In genomic region chr5:143249851-143250250, GRCh38 we compare ENCODE assay signal across 15 cellular contexts.
"Had no signal": no experiment of that assay in that cellular context is flagged by ENCODE, and none has a peak within 500 bp of the region (broad histone marks: within the 10 kb centered on the region; RNA-seq: fewer than 3 reads in every experiment).

No MANE protein-coding gene starts in this region.

- H3K36me3 ChIP-seq: lower lobe of right lung, right atrium auricular region, tibial artery, uterus had no signal

- H3K9me3 Mint-ChIP-seq: stimulated activated effector memory CD8-positive, alpha-beta T cell treated with anti-CD3 and anti-CD28 coated beads, Interleukin-12 subunit alpha, Interleukin-12 subunit beta, amount 100 ng/mL, for 72 hours had no signal

- H3K4me1 ChIP-seq: lower lobe of right lung, right atrium auricular region, uterus had no signal

- H3K4me3 Mint-ChIP-seq: activated naive CD8-positive, alpha-beta T cell; activated T-cell treated with anti-CD3 and anti-CD28 coated beads, Interleukin-2, amount 50 U/mL, for 4 hours; naive B cell; stimulated activated effector memory CD8-positive, alpha-beta T cell treated with anti-CD3 and anti-CD28 coated beads, Interleukin-12 subunit alpha, Interleukin-12 subunit beta, amount 100 ng/mL, for 72 hours; T-helper 2 cell treated with Interferon-gamma antibody and Interleukin-4, amounts not matched to agents 5 μg/mL and 100 μg/mL, for 36 hours had no signal

- H3K27me3 ChIP-seq: right atrium auricular region, tibial artery, uterus had no signal

- DNase-seq: activated CD4-positive, alpha-beta T cell treated with anti-CD3 and anti-CD28 coated beads, Interleukin-2, amount 50 U/mL, for 48 hours; activated CD4-positive, CD25-positive, alpha-beta regulatory T cell treated with anti-CD3 and anti-CD28 coated beads, Interleukin-2, amount 50 U/mL, for 72 hours; activated effector memory CD4-positive, alpha-beta T cell treated with anti-CD3 and anti-CD28 coated beads, Interleukin-2, amount 50 U/mL, for 16 hours; activated T-cell treated with anti-CD3 and anti-CD28 coated beads, Interleukin-2, amount 50 U/mL, for 4 hours; hippocampal formation; left cardiac atrium; lower lobe of right lung; naive B cell; posterior cingulate gyrus; tibial artery; uterus had no signal

- H3K9me3 ChIP-seq: lower lobe of right lung, right atrium auricular region, tibial artery, uterus had no signal

- ATAC-seq: activated T-cell treated with anti-CD3 and anti-CD28 coated beads, Interleukin-2, amount 50 U/mL, for 4 hours; stimulated activated effector memory CD8-positive, alpha-beta T cell treated with anti-CD3 and anti-CD28 coated beads, Interleukin-12 subunit alpha, Interleukin-12 subunit beta, amount 100 ng/mL, for 72 hours had no signal

- H3K27ac Mint-ChIP-seq: activated naive CD8-positive, alpha-beta T cell; T-helper 2 cell treated with Interferon-gamma antibody and Interleukin-4, amounts not matched to agents 5 μg/mL and 100 μg/mL, for 36 hours had no signal

- H3K4me1 Mint-ChIP-seq: stimulated activated effector memory CD8-positive, alpha-beta T cell treated with anti-CD3 and anti-CD28 coated beads, Interleukin-12 subunit alpha, Interleukin-12 subunit beta, amount 100 ng/mL, for 72 hours had no signal

- H3K27ac ChIP-seq: lower lobe of right lung, right atrium auricular region, tibial artery, uterus had no signal

- H3K27me3 Mint-ChIP-seq: activated naive CD8-positive, alpha-beta T cell; naive B cell had no signal

- H3K36me3 Mint-ChIP-seq: stimulated activated effector memory CD8-positive, alpha-beta T cell treated with anti-CD3 and anti-CD28 coated beads, Interleukin-12 subunit alpha, Interleukin-12 subunit beta, amount 100 ng/mL, for 72 hours had no signal

- H3K4me3 ChIP-seq: lower lobe of right lung, right atrium auricular region, tibial artery, uterus had no signal
